2 cellular contexts compared by ENCODE assay signal in the genomic region with DNA sequence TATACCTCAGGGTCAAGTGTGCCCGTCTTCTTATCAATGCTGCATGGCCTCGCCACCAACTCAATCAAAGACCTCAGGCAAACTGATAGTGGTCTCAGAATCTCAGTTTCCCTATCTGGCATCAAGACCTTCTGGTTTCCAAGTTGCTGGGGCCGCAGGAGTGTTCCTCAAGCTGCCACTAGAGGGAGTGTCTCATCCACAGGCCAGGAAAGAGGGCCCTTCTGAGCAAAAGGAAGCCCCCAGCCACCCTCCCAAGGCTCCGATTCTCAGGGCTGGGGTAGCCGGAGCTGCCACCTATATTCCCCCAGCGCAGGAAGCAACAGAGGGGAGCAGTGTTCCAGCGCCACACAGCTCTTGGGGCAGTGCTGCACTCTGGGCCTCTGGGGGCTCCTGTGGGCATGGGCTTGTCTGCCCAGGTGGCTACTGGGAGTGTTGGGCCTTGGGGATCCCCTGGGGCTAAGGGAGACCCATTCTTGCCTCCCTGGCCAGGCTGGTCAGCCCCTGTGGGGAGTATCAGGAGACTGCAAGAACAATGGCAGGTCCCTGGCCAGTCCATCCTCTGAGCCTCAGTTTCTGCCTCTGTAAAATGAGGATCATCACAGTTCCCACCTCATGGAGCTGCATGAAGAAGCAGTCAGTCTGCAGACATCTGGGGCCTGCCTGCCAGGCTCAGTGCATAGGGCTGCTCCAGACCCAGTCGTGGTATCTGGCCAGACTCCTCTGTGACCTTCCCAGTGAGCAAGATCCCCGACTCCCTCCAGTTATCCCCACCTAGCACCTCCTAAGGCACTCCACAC.
A peak's percentile ranks its signal among the peaks of the same experiment; 100 is the strongest.
TF ChIP-seq lines count a peak whose summit lies in the region.

No MANE protein-coding gene starts in this region.

TF ChIP-seq in GM23338, 12 proteins besides CTCF, POLR2A, EP300 and RAD21 (continues in another document):
- TF ChIP-seq EZH2 (IDR thresholded peaks at IDR 0.05; ENCODE audit: low read depth, unreplicated experiment) = no peak
- no peak for TF ChIP-seq JUNB (IDR thresholded peaks at IDR 0.05; ENCODE audit: unreplicated experiment)
- TF ChIP-seq CREB1 (CRISPR knock-in tag; IDR thresholded peaks at IDR 0.05; ENCODE audit: low read depth) = no peak
- no peak for TF ChIP-seq REST (IDR thresholded peaks at IDR 0.05; ENCODE audit: unreplicated experiment)
- TF ChIP-seq ZNF331 (CRISPR knock-in tag; IDR thresholded peaks at IDR 0.05; ENCODE audit: low read depth) = no peak
- TF ChIP-seq, protein P1, sequence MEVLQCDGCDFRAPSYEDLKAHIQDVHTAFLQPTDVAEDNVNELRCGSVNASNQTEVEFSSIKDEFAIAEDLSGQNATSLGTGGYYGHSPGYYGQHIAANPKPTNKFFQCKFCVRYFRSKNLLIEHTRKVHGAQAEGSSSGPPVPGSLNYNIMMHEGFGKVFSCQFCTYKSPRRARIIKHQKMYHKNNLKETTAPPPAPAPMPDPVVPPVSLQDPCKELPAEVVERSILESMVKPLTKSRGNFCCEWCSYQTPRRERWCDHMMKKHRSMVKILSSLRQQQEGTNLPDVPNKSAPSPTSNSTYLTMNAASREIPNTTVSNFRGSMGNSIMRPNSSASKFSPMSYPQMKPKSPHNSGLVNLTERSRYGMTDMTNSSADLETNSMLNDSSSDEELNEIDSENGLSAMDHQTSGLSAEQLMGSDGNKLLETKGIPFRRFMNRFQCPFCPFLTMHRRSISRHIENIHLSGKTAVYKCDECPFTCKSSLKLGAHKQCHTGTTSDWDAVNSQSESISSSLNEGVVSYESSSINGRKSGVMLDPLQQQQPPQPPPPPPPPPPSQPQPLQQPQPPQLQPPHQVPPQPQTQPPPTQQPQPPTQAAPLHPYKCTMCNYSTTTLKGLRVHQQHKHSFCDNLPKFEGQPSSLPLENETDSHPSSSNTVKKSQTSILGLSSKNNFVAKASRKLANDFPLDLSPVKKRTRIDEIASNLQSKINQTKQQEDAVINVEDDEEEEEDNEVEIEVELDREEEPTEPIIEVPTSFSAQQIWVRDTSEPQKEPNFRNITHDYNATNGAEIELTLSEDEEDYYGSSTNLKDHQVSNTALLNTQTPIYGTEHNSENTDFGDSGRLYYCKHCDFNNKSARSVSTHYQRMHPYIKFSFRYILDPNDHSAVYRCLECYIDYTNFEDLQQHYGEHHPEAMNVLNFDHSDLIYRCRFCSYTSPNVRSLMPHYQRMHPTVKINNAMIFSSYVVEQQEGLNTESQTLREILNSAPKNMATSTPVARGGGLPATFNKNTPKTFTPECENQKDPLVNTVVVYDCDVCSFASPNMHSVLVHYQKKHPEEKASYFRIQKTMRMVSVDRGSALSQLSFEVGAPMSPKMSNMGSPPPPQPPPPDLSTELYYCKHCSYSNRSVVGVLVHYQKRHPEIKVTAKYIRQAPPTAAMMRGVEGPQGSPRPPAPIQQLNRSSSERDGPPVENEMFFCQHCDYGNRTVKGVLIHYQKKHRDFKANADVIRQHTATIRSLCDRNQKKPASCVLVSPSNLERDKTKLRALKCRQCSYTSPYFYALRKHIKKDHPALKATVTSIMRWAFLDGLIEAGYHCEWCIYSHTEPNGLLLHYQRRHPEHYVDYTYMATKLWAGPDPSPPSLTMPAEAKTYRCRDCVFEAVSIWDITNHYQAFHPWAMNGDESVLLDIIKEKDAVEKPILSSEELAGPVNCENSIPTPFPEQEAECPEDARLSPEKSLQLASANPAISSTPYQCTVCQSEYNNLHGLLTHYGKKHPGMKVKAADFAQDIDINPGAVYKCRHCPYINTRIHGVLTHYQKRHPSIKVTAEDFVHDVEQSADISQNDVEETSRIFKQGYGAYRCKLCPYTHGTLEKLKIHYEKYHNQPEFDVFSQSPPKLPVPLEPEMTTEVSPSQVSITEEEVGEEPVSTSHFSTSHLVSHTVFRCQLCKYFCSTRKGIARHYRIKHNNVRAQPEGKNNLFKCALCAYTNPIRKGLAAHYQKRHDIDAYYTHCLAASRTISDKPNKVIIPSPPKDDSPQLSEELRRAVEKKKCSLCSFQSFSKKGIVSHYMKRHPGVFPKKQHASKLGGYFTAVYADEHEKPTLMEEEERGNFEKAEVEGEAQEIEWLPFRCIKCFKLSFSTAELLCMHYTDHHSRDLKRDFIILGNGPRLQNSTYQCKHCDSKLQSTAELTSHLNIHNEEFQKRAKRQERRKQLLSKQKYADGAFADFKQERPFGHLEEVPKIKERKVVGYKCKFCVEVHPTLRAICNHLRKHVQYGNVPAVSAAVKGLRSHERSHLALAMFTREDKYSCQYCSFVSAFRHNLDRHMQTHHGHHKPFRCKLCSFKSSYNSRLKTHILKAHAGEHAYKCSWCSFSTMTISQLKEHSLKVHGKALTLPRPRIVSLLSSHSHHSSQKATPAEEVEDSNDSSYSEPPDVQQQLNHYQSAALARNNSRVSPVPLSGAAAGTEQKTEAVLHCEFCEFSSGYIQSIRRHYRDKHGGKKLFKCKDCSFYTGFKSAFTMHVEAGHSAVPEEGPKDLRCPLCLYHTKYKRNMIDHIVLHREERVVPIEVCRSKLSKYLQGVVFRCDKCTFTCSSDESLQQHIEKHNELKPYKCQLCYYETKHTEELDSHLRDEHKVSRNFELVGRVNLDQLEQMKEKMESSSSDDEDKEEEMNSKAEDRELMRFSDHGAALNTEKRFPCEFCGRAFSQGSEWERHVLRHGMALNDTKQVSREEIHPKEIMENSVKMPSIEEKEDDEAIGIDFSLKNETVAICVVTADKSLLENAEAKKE (CRISPR knock-in tag; IDR thresholded peaks at IDR 0.05) = no peak
- TF ChIP-seq STAT1 (IDR thresholded peaks at IDR 0.05; ENCODE audit: unreplicated experiment) = no peak

TF ChIP-seq in SK-N-SH, 30 proteins besides CTCF, POLR2A, EP300 and RAD21:
- TF ChIP-seq MXI1 (IDR thresholded peaks at IDR 0.05; ENCODE audit: low read depth, low read length) (no peak), SMC3 (IDR thresholded peaks at IDR 0.05; ENCODE audit: low read depth, low read length) (peak; percentile 76)
